ENCODE assay signal across 11 cellular contexts in genomic region chr12:11797993-11798720, GRCh38.
DNase-seq lines count a peak whose midpoint lies in the region; ATAC-seq and TF ChIP-seq lines count a peak whose summit lies in the region.
"Had no signal": no experiment of that assay in that cellular context is flagged by ENCODE, and none has a peak within 500 bp of the region (broad histone marks: within the 10 kb centered on the region; RNA-seq: fewer than 3 reads in every experiment).

No MANE protein-coding gene starts in this region.

- peak; percentile 54 for DNase-seq in CMK (ENCODE audit: low read depth)
- DNase-seq in MV-4-11 (lab: John Stamatoyannopoulos, UW) = peak; percentile 60
- no peak for DNase-seq in effector memory CD8-positive, alpha-beta T cell
- no peak for DNase-seq in progenitor cell of endocrine pancreas (ENCODE audit: low spot score, unreplicated experiment)
- no peak for DNase-seq in NCI-H345 treated with DMSO at 0.1 percent for 48 hours (lab: John Stamatoyannopoulos, UW; ENCODE audit: unreplicated experiment)
- DNase-seq in NCI-H226 = no peak
- no peak for DNase-seq in stimulated activated effector memory CD8-positive, alpha-beta T cell treated with anti-CD3 and anti-CD28 coated beads, Interleukin-12 subunit alpha, Interleukin-12 subunit beta, amount 100 ng/mL, for 72 hours (ENCODE audit: low spot score in 2 of 2)
- DNase-seq in CD8-positive, alpha-beta memory T cell = no peak
- DNase-seq: DMS153, NCI-H345, SHP77 had no signal

- H3K4me3 ChIP-seq in CD8-positive, alpha-beta memory T cell (ENCODE audit: low read length) = no peak overlapping the region

- no peaks in the 10 kb centered on the region for H3K27me3 ChIP-seq in CD8-positive, alpha-beta memory T cell (ENCODE audit: insufficient read depth, low read length, poor library complexity, severe bottlenecking)

- no peaks in the 10 kb centered on the region for H3K36me3 ChIP-seq in CD8-positive, alpha-beta memory T cell (ENCODE audit: insufficient read depth, low read length)

- no peaks in the 10 kb centered on the region for H3K36me3 Mint-ChIP-seq in effector memory CD8-positive, alpha-beta T cell (ENCODE audit: insufficient read depth)
- H3K36me3 Mint-ChIP-seq in progenitor cell of endocrine pancreas (ENCODE audit: insufficient read depth) = peaks cover 11% of the 10 kb centered on the region
- peaks cover 17% of the 10 kb centered on the region for H3K36me3 Mint-ChIP-seq in stimulated activated effector memory CD8-positive, alpha-beta T cell treated with anti-CD3 and anti-CD28 coated beads, Interleukin-12 subunit alpha, Interleukin-12 subunit beta, amount 100 ng/mL, for 72 hours
- H3K36me3 Mint-ChIP-seq in CD8-positive, alpha-beta memory T cell = peaks cover 0 to 2% (median 0%) of the 10 kb centered on the region in 3 donors

- H3K4me3 Mint-ChIP-seq in effector memory CD8-positive, alpha-beta T cell = no peak overlapping the region
- no peak overlapping the region for H3K4me3 Mint-ChIP-seq in progenitor cell of endocrine pancreas (ENCODE audit: low read depth)
- H3K4me3 Mint-ChIP-seq in stimulated activated effector memory CD8-positive, alpha-beta T cell treated with anti-CD3 and anti-CD28 coated beads, Interleukin-12 subunit alpha, Interleukin-12 subunit beta, amount 100 ng/mL, for 72 hours = no peak overlapping the region
- no peak overlapping the region for H3K4me3 Mint-ChIP-seq in CD8-positive, alpha-beta memory T cell

- no peaks in the 10 kb centered on the region for H3K9me3 Mint-ChIP-seq in effector memory CD8-positive, alpha-beta T cell
- peaks cover 7% of the 10 kb centered on the region for H3K9me3 Mint-ChIP-seq in progenitor cell of endocrine pancreas (ENCODE audit: low read depth)
- no peaks in the 10 kb centered on the region for H3K9me3 Mint-ChIP-seq in stimulated activated effector memory CD8-positive, alpha-beta T cell treated with anti-CD3 and anti-CD28 coated beads, Interleukin-12 subunit alpha, Interleukin-12 subunit beta, amount 100 ng/mL, for 72 hours
- H3K9me3 Mint-ChIP-seq in CD8-positive, alpha-beta memory T cell = no peaks in the 10 kb centered on the region

- H3K27me3 Mint-ChIP-seq in effector memory CD8-positive, alpha-beta T cell = no peaks in the 10 kb centered on the region
- no peaks in the 10 kb centered on the region for H3K27me3 Mint-ChIP-seq in progenitor cell of endocrine pancreas
- no peaks in the 10 kb centered on the region for H3K27me3 Mint-ChIP-seq in CD8-positive, alpha-beta memory T cell

- TF ChIP-seq CTCF in progenitor cell of endocrine pancreas (IDR thresholded peaks at IDR 0.05; ENCODE audit: unreplicated experiment) = no peak

- peak overlapping the region; percentile 0 to 28 for H3K27ac Mint-ChIP-seq in effector memory CD8-positive, alpha-beta T cell
- H3K27ac Mint-ChIP-seq in progenitor cell of endocrine pancreas = peak overlapping the region; percentile 23
- H3K27ac Mint-ChIP-seq in stimulated activated effector memory CD8-positive, alpha-beta T cell treated with anti-CD3 and anti-CD28 coated beads, Interleukin-12 subunit alpha, Interleukin-12 subunit beta, amount 100 ng/mL, for 72 hours = no peak overlapping the region
- peak overlapping the region in 4 of 8 donors; percentile 38 to 67 (median 60) for H3K27ac Mint-ChIP-seq in CD8-positive, alpha-beta memory T cell

- H3K27ac ChIP-seq in CD8-positive, alpha-beta memory T cell (ENCODE audit: low read depth, low read length) = no peak overlapping the region

- H3K4me1 ChIP-seq in CD8-positive, alpha-beta memory T cell (ENCODE audit: insufficient read depth, low read length) = peaks cover 15% of the 10 kb centered on the region

- peaks cover 34 to 37% of the 10 kb centered on the region in 2 donors for H3K4me1 Mint-ChIP-seq in effector memory CD8-positive, alpha-beta T cell (ENCODE audit: low read depth in 2 of 2)
- peaks cover 49% of the 10 kb centered on the region for H3K4me1 Mint-ChIP-seq in progenitor cell of endocrine pancreas (ENCODE audit: low read depth)
- H3K4me1 Mint-ChIP-seq in stimulated activated effector memory CD8-positive, alpha-beta T cell treated with anti-CD3 and anti-CD28 coated beads, Interleukin-12 subunit alpha, Interleukin-12 subunit beta, amount 100 ng/mL, for 72 hours = peaks cover 58% of the 10 kb centered on the region
- H3K4me1 Mint-ChIP-seq in CD8-positive, alpha-beta memory T cell = peaks cover 35 to 72% (median 55%) of the 10 kb centered on the region in 3 donors

- ATAC-seq in effector memory CD8-positive, alpha-beta T cell (replicated peaks) = no peak
- no peak for ATAC-seq in stimulated activated effector memory CD8-positive, alpha-beta T cell treated with anti-CD3 and anti-CD28 coated beads, Interleukin-12 subunit alpha, Interleukin-12 subunit beta, amount 100 ng/mL, for 72 hours

- CTCF ChIA-PET in CD8-positive, alpha-beta memory T cell (lab: Charles Lee) = interaction anchor here (1.4 to 1.6 kb wide), 2 partner anchors 92 to 163 kb away, joined by 3 read pairs; no protein-coding TSS in a partner anchor

- no peaks in the 10 kb centered on the region for H3K9me3 ChIP-seq in CD8-positive, alpha-beta memory T cell (ENCODE audit: low read length)

- POLR2A ChIA-PET in CD8-positive, alpha-beta memory T cell (lab: Charles Lee) = no interaction called here

Comparison
In these comparisons a context has a peak if more than half of its experiments do, and no peak if none do; other contexts are left out.
1. DNase-seq: peak in CMK (single experiment) and MV-4-11 (single experiment); none in effector memory CD8-positive, alpha-beta T cell (0 of 3), progenitor cell of endocrine pancreas (single experiment), NCI-H345 treated with DMSO at 0.1 percent for 48 hours (single experiment), NCI-H226 (single experiment), stimulated activated effector memory CD8-positive, alpha-beta T cell treated with anti-CD3 and anti-CD28 coated beads, Interleukin-12 subunit alpha, Interleukin-12 subunit beta, amount 100 ng/mL, for 72 hours (0 of 2) and CD8-positive, alpha-beta memory T cell (0 of 5).